Comparison of ENCODE assay signal across 1 cellular context in the genomic region with DNA sequence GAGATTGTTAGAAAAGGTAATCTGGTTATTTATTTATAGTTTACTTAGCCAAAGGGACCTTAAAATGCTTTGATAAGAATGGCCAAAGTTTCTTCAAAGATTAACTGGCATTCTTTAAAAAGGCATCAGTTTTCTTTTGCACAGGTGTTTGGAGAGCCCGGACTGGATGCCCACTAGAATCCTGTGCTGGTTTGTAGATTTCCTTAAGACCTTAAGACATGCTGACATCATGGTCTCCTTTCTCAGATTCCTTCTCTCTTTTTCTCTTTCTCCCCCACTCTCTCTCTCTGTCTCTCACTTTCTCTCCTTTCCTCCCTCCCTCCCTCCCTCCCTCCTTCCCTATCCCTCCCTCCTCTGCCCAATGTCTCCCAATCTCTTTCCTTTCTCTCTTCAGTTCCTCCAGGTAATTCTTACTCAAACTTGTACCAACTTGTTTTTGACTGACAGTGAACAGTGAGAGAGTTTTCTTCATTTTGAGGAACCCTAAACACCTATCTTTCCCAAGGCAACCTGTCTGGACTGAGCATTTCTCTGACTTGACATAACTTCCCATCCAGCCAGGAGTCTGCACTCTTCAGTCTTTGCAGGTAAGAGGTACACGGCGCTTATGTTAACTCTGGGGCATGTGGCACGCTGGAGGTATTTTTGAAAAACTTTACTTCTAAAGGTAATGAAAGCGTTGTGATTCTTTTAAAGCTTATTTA.
TF ChIP-seq lines count a peak whose summit lies in the region.

TSS of gene KCNJ15 (plus strand) at position 393 of the 704 bp plus-strand sequence. CDS start 42,271 bp downstream, outside the sequence.

TF ChIP-seq in SK-N-SH, 30 proteins besides CTCF, POLR2A, EP300 and RAD21 (continued from another document):
- TF ChIP-seq, protein P1, sequence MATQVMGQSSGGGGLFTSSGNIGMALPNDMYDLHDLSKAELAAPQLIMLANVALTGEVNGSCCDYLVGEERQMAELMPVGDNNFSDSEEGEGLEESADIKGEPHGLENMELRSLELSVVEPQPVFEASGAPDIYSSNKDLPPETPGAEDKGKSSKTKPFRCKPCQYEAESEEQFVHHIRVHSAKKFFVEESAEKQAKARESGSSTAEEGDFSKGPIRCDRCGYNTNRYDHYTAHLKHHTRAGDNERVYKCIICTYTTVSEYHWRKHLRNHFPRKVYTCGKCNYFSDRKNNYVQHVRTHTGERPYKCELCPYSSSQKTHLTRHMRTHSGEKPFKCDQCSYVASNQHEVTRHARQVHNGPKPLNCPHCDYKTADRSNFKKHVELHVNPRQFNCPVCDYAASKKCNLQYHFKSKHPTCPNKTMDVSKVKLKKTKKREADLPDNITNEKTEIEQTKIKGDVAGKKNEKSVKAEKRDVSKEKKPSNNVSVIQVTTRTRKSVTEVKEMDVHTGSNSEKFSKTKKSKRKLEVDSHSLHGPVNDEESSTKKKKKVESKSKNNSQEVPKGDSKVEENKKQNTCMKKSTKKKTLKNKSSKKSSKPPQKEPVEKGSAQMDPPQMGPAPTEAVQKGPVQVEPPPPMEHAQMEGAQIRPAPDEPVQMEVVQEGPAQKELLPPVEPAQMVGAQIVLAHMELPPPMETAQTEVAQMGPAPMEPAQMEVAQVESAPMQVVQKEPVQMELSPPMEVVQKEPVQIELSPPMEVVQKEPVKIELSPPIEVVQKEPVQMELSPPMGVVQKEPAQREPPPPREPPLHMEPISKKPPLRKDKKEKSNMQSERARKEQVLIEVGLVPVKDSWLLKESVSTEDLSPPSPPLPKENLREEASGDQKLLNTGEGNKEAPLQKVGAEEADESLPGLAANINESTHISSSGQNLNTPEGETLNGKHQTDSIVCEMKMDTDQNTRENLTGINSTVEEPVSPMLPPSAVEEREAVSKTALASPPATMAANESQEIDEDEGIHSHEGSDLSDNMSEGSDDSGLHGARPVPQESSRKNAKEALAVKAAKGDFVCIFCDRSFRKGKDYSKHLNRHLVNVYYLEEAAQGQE (IDR thresholded peaks at IDR 0.05; ENCODE audit: low read depth, low read length) = no peak
- TF ChIP-seq, protein P2, sequence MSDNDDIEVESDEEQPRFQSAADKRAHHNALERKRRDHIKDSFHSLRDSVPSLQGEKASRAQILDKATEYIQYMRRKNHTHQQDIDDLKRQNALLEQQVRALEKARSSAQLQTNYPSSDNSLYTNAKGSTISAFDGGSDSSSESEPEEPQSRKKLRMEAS (IDR thresholded peaks at IDR 0.05; ENCODE audit: low read depth) = no peak
- no peak for TF ChIP-seq GATA2 (CRISPR knock-in tag; IDR thresholded peaks at IDR 0.05)
- TF ChIP-seq TEAD4 (IDR thresholded peaks at IDR 0.05; ENCODE audit: borderline replicate concordance, insufficient read depth) = no peak
